In the genomic region with DNA sequence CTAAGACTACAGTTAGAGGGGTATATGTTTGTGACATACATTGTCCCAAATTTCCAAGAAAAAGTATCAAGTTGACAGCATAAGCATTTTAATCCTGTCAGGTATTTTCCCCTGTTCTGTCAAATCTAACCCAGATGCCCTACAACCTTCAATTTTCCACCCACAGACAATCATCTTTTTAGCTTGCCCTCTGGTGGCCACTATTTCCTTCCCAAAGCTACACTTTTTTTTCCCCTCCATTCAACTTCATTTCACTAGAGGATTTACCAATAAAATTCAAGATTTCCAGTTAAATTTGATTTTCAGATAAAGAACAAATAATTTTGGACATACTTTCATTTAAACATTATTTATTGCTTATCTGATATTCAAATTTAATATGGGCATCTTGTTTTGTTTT, we compare ENCODE assay signal across 9 cellular contexts.
DNase-seq lines count a peak whose midpoint lies in the region; ATAC-seq and TF ChIP-seq lines count a peak whose summit lies in the region.
"Had no signal": no experiment of that assay in that cellular context is flagged by ENCODE, and none has a peak within 500 bp of the region (broad histone marks: within the 10 kb centered on the region; RNA-seq: fewer than 3 reads in every experiment).

No MANE protein-coding gene starts in this region.

- H3K4me3 ChIP-seq in body of pancreas (no peak overlapping the region), neural progenitor cell (no peak overlapping the region), gastrocnemius medialis (no peak overlapping the region)
- no peak overlapping the region for H3K4me3 ChIP-seq in CD4-positive, alpha-beta memory T cell (ENCODE audit: low read length in 2 of 2)

- H3K36me3 ChIP-seq in body of pancreas (replicated peaks in 1 of 2; ENCODE audit: insufficient read depth in 1 of 2, low read depth in 2 of 2) (no peaks in the 10 kb centered on the region), neural progenitor cell (no peaks in the 10 kb centered on the region), gastrocnemius medialis (no peaks in the 10 kb centered on the region)
- H3K36me3 ChIP-seq in CD4-positive, alpha-beta memory T cell (ENCODE audit: insufficient read depth, low read length), result no peaks in the 10 kb centered on the region

- H3K4me3 Mint-ChIP-seq in neural progenitor cell, result no peak overlapping the region
- H3K4me3 Mint-ChIP-seq in CD4-positive, alpha-beta memory T cell, result no peak overlapping the region
- H3K4me3 Mint-ChIP-seq: activated B cell treated with CpG ODN at 0.5 μM for 24 hours had no signal

- peaks cover 7% of the 10 kb centered on the region for H3F3A ChIP-seq in neural progenitor cell (ENCODE audit: low read depth)

- H3K27ac Mint-ChIP-seq in neural progenitor cell, result no peak overlapping the region
- H3K27ac Mint-ChIP-seq in CD4-positive, alpha-beta memory T cell, result no peak overlapping the region
- H3K27ac Mint-ChIP-seq: activated B cell treated with CpG ODN at 0.5 μM for 24 hours had no signal

- DNase-seq in ELF-1 (ENCODE audit: low read depth, low spot score) (peak; percentile 5), LoVo (ENCODE audit: low spot score) (peak; percentile 6), body of pancreas (no peak), neural progenitor cell (ENCODE audit: low spot score) (peak; percentile 47), gastrocnemius medialis (no peak)
- no peak for DNase-seq in CD4-positive, alpha-beta memory T cell
- DNase-seq in activated naive CD4-positive, alpha-beta T cell (lab: John Stamatoyannopoulos, UW), result no peak
- DNase-seq: activated B cell treated with CpG ODN at 0.5 μM for 24 hours had no signal

- TF ChIP-seq POLR2A in body of pancreas (IDR thresholded peaks at IDR 0.05) (no peak), gastrocnemius medialis (IDR thresholded peaks at IDR 0.05) (no peak)

- CTCF ChIA-PET in CD4-positive, alpha-beta memory T cell (lab: Charles Lee; ENCODE audit: partially characterized antibody), result no interaction called here

- H3K4me1 ChIP-seq in body of pancreas, result no peaks in the 10 kb centered on the region
- no peaks in the 10 kb centered on the region for H3K4me1 ChIP-seq in neural progenitor cell
- H3K4me1 ChIP-seq in CD4-positive, alpha-beta memory T cell (ENCODE audit: insufficient read depth, low read length), result no peaks in the 10 kb centered on the region
- H3K4me1 ChIP-seq in gastrocnemius medialis, result no peaks in the 10 kb centered on the region

- no peaks in the 10 kb centered on the region for H3K27me3 Mint-ChIP-seq in neural progenitor cell (ENCODE audit: insufficient read depth, low read depth)
- no peaks in the 10 kb centered on the region for H3K27me3 Mint-ChIP-seq in CD4-positive, alpha-beta memory T cell
- H3K27me3 Mint-ChIP-seq: activated B cell treated with CpG ODN at 0.5 μM for 24 hours had no signal

- H3K27me3 ChIP-seq in body of pancreas (no peaks in the 10 kb centered on the region), neural progenitor cell (no peaks in the 10 kb centered on the region), gastrocnemius medialis (no peaks in the 10 kb centered on the region)
- H3K27me3 ChIP-seq in CD4-positive, alpha-beta memory T cell (ENCODE audit: insufficient read depth, low read length), result no peaks in the 10 kb centered on the region

- no peak overlapping the region for H3K27ac ChIP-seq in body of pancreas
- H3K27ac ChIP-seq in neural progenitor cell, result no peak overlapping the region
- no peak overlapping the region for H3K27ac ChIP-seq in CD4-positive, alpha-beta memory T cell (ENCODE audit: low read depth, low read length)
- no peak overlapping the region for H3K27ac ChIP-seq in gastrocnemius medialis

- H3K9me3 ChIP-seq in body of pancreas, result no peaks in the 10 kb centered on the region
- H3K9me3 ChIP-seq in neural progenitor cell (ENCODE audit: low read depth), result no peaks in the 10 kb centered on the region
- no peaks in the 10 kb centered on the region for H3K9me3 ChIP-seq in CD4-positive, alpha-beta memory T cell (ENCODE audit: control insufficient read depth in 1 of 2, low read length in 2 of 2)
- H3K9me3 ChIP-seq in gastrocnemius medialis, result no peaks in the 10 kb centered on the region

- H3K79me2 ChIP-seq in neural progenitor cell (ENCODE audit: low read depth), result no peaks in the 10 kb centered on the region

- intact Hi-C loops in body of pancreas (cut with DNase I), result no loop called here
- intact Hi-C loops in CD4-positive, alpha-beta memory T cell (cut with micrococcal nuclease), result no loop called here
- intact Hi-C loops in gastrocnemius medialis (cut with DNase I; ENCODE audit: low total_unique reads), result no loop called here

- POLR2A ChIA-PET in CD4-positive, alpha-beta memory T cell (lab: Charles Lee; ENCODE audit: partially characterized antibody), result no interaction called here

- ATAC-seq in body of pancreas, result no peak
- no peak for ATAC-seq in GM18861 (IDR thresholded peaks at IDR 0.05; ENCODE audit: unreplicated experiment)
- no peak for ATAC-seq in gastrocnemius medialis

- H4K20me1 ChIP-seq in neural progenitor cell (ENCODE audit: low read depth), result no peaks in the 10 kb centered on the region

- in situ Hi-C loops in gastrocnemius medialis (cut with MboI; ENCODE audit: low sequenced_read_pairs in 4 of 4), result no loop called here

- H3K4me1 Mint-ChIP-seq in neural progenitor cell, result no peaks in the 10 kb centered on the region
- H3K4me1 Mint-ChIP-seq in CD4-positive, alpha-beta memory T cell, result no peaks in the 10 kb centered on the region
- H3K4me1 Mint-ChIP-seq: activated B cell treated with CpG ODN at 0.5 μM for 24 hours had no signal

- H3K36me3 Mint-ChIP-seq in neural progenitor cell, result no peaks in the 10 kb centered on the region
- H3K36me3 Mint-ChIP-seq in CD4-positive, alpha-beta memory T cell, result no peaks in the 10 kb centered on the region

- no peak overlapping the region for H3K9ac ChIP-seq in neural progenitor cell

- peaks cover 4% of the 10 kb centered on the region for H3K9me3 Mint-ChIP-seq in neural progenitor cell
- peaks cover 0 to 6% (median 0%) of the 10 kb centered on the region in 8 donors for H3K9me3 Mint-ChIP-seq in CD4-positive, alpha-beta memory T cell
- H3K9me3 Mint-ChIP-seq: activated B cell treated with CpG ODN at 0.5 μM for 24 hours had no signal

- no peak overlapping the region for H2AFZ ChIP-seq in neural progenitor cell (replicated peaks)

- peak in 5 of 7 experiments; percentile 19 to 43 (median 41) for TF ChIP-seq CTCF in body of pancreas (IDR thresholded peaks at IDR 0.05)
- peak; percentile 77 for TF ChIP-seq CTCF in neural progenitor cell (IDR thresholded peaks at IDR 0.05)
- peak in 2 of 5 experiments; percentile 8 to 33 for TF ChIP-seq CTCF in gastrocnemius medialis (IDR thresholded peaks at IDR 0.05 in 4 of 5, conservative IDR thresholded peaks at IDR 0.05 in 1 of 5)

- H3K4me2 ChIP-seq in neural progenitor cell, result no peak overlapping the region

Comparison
In these comparisons a context has a peak if more than half of its experiments do, and no peak if none do; other contexts are left out.
1. DNase-seq: peak in ELF-1 (single experiment), LoVo (single experiment) and neural progenitor cell (single experiment); none in body of pancreas (0 of 4), CD4-positive, alpha-beta memory T cell (0 of 5), activated naive CD4-positive, alpha-beta T cell (0 of 4) and gastrocnemius medialis (0 of 2).